Comparison of ENCODE assay signal across 8 cellular contexts in genomic region chr7:138738551-138739335, GRCh38. TPM values are rescaled to one million over a fixed set of nuclear protein-coding genes. Genes with fewer than 3 reads are reported as not detected.
DNase-seq lines count a peak whose midpoint lies in the region; ATAC-seq, FAIRE-seq and TF ChIP-seq lines count a peak whose summit lies in the region.

No MANE protein-coding gene starts in this region.

- H2AFZ ChIP-seq in HCT116 (ENCODE audit: low read depth, low read length, poor library complexity, severe bottlenecking): peak overlapping the region; percentile 91

- H4K20me1 ChIP-seq in HCT116 (ENCODE audit: insufficient read depth): no peaks in the 10 kb centered on the region

- CTCF ChIA-PET in HCT116 (lab: Charles Lee): interaction anchor here (0.6 to 2.1 kb wide), 18 partner anchors 9 to 1133 kb away, joined by 3 to 96 read pairs (median 5); partner anchors contain the start of gene TRIM24

- no peak for FAIRE-seq in pancreas (lab: Jason Lieb, UNC)

- H3K9me3 ChIP-seq in HCT116 (ENCODE audit: control insufficient read depth in 1 of 2, insufficient read depth in 1 of 2, low read depth in 1 of 2, low read length in 2 of 2): no peaks in the 10 kb centered on the region
- H3K9me3 ChIP-seq in pancreas: no peaks in the 10 kb centered on the region
- no peaks in the 10 kb centered on the region for H3K9me3 ChIP-seq in upper lobe of left lung

- no peaks in the 10 kb centered on the region for H3K9me2 ChIP-seq in HCT116 (ENCODE audit: insufficient read depth)

- H3K36me3 ChIP-seq in HCT116 (ENCODE audit: control insufficient read depth in 1 of 2, insufficient read depth in 2 of 2, low read length in 2 of 2): no peaks in the 10 kb centered on the region
- H3K36me3 ChIP-seq in pancreas: no peaks in the 10 kb centered on the region
- H3K36me3 ChIP-seq in upper lobe of left lung: no peaks in the 10 kb centered on the region

- H3K27me3 ChIP-seq in HCT116 (ENCODE audit: insufficient read depth, low read length) (no peaks in the 10 kb centered on the region), pancreas (no peaks in the 10 kb centered on the region), upper lobe of left lung (no peaks in the 10 kb centered on the region)

- WGBS in pancreas, 2 donors: 18 to 19% methylated on average over 14 of the region's 14 CpGs
- 28 to 30% methylated on average over 14 of the region's 14 CpGs for WGBS in upper lobe of left lung, 2 donors

- intact Hi-C loops in HCT116 (cut with micrococcal nuclease): loop anchor here (1.0 to 10.0 kb wide), 6 partner anchors 290 to 1134 kb away; no protein-coding TSS in a partner anchor
- intact Hi-C loops in pancreas (cut with DNase I): loop anchor here in 1 of 3 donors (10.0 kb wide), 1 partner anchor 574 kb away; no protein-coding TSS in a partner anchor

- H3K4me3 ChIP-seq in HCT116 (replicated peaks in 1 of 2; ENCODE audit: low read depth in 1 of 2, low read length in 2 of 2) (no peak overlapping the region), pancreas (no peak overlapping the region), upper lobe of left lung (no peak overlapping the region)

- DNase-seq in GF-D8 (lab: John Stamatoyannopoulos, UW) (peak; percentile 61), HCT116 (ENCODE audit: low read depth, low spot score) (peak; percentile 78), NCI-H1048 (lab: John Stamatoyannopoulos, UW) (peak; percentile 47), SK-MEL-5 (ENCODE audit: low read depth, low spot score) (peak; percentile 95), activated gamma-delta T cell treated with Interleukin-2 at 50 U/mL for 16 hours (peak; percentile 86), globus pallidus (ENCODE audit: low spot score) (peak; percentile 89), pancreas (peak; percentile 66 to 92 (median 84)), upper lobe of left lung (peak in 1 of 2 donors; percentile 78)

- H3K4me1 ChIP-seq in HCT116 (ENCODE audit: control insufficient read depth in 1 of 2, insufficient read depth in 2 of 2, low read length in 2 of 2) (peaks cover 0 to 12% of the 10 kb centered on the region in 2 experiments; a peak in 2 of 4 replicates), pancreas (no peaks in the 10 kb centered on the region), upper lobe of left lung (no peaks in the 10 kb centered on the region)

- TF ChIP-seq EP300 in upper lobe of left lung (IDR thresholded peaks at IDR 0.05): no peak

- BruUV-seq in HCT116 (replicated peaks; lab: Mats Ljungman, UMichigan): no TSS peak

- TF ChIP-seq CTCF in HCT116 (IDR thresholded peaks at IDR 0.05 in 2 of 3, conservative IDR thresholded peaks at IDR 0.05 in 1 of 3; ENCODE audit: borderline replicate concordance in 1 of 3, insufficient read depth in 1 of 3, low read depth in 2 of 3, low read length in 2 of 3): peak; percentile 86 to 98 (median 93)
- TF ChIP-seq CTCF in pancreas (IDR thresholded peaks at IDR 0.05): peak; percentile 66 to 92 (median 82)
- peak; percentile 70 to 86 (median 80) for TF ChIP-seq CTCF in upper lobe of left lung (IDR thresholded peaks at IDR 0.05)

- H3K4me2 ChIP-seq in HCT116 (ENCODE audit: low read length): peak overlapping the region; percentile 27

- TF ChIP-seq POLR2A in HCT116 (IDR thresholded peaks at IDR 0.05; ENCODE audit: borderline replicate concordance, extremely low read depth, insufficient read depth, insufficient read length) (no peak), upper lobe of left lung (IDR thresholded peaks at IDR 0.05) (no peak)

- no peaks in the 10 kb centered on the region for H3K79me2 ChIP-seq in HCT116 (ENCODE audit: insufficient read depth, low read length)

- ATAC-seq in HCT116 (peak; percentile 93), pancreas (peak; percentile 93 to 99 (median 99)), upper lobe of left lung (ENCODE audit: low FRiP score in 2 of 2) (peak; percentile 84 to 88)

- POLR2A ChIA-PET in HCT116 (lab: Charles Lee): interaction anchor here (0.8 to 1.0 kb wide), 2 partner anchors 14 to 577 kb away, joined by 3 read pairs; no protein-coding TSS in a partner anchor

- RAD21 ChIA-PET in HCT116 (lab: Charles Lee; ENCODE audit: low non-redundant PET in 1 of 2, low total read pairs in 2 of 2, uncharacterized antibody in 2 of 2, unreplicated experiment in 2 of 2): interaction anchor here (1.4 to 2.2 kb wide), 2 partner anchors 577 kb away, joined by 7 to 18 read pairs; no protein-coding TSS in a partner anchor

- H3K27ac ChIP-seq in HCT116 (ENCODE audit: low read depth, low read length) (no peak overlapping the region), pancreas (no peak overlapping the region), upper lobe of left lung (no peak overlapping the region)

- peak; percentile 98 for TF ChIP-seq RAD21 in HCT116 (IDR thresholded peaks at IDR 0.05; ENCODE audit: low read depth)

- H3K9ac ChIP-seq in HCT116 (ENCODE audit: low read length): no peak overlapping the region

- in situ Hi-C loops in SK-MEL-5 (cut with HindIII; ENCODE audit: low pct_unique_long_range_greater_than_20kb, low sequenced_read_pairs): no loop called here

TF ChIP-seq in HCT116, 20 proteins besides CTCF, POLR2A, EP300 and RAD21:
- TF ChIP-seq MAX (IDR thresholded peaks at IDR 0.05) (peak; percentile 40; the same call in 1 of the 2 replicates), CBX3 (IDR thresholded peaks at IDR 0.05; ENCODE audit: low read depth) (peak; percentile 29; the same call in 1 of the 2 replicates), JUND (IDR thresholded peaks at IDR 0.05) (no peak), POLR2AphosphoS5 (IDR thresholded peaks at IDR 0.05; ENCODE audit: low read depth, low read length) (no peak), TCF7L2 (IDR thresholded peaks at IDR 0.05; ENCODE audit: borderline replicate concordance, extremely low read depth, insufficient read depth, insufficient read length) (no peak), ZFX (IDR thresholded peaks at IDR 0.05) (no peak), ZBTB33 (IDR thresholded peaks at IDR 0.05; ENCODE audit: extremely low read depth, insufficient replicate concordance, low read length) (no peak), YY1 (IDR thresholded peaks at IDR 0.05; ENCODE audit: extremely low read depth, insufficient replicate concordance, low read depth, low read length) (peak; percentile 17), EGR1 (IDR thresholded peaks at IDR 0.05; ENCODE audit: low read depth) (no peak)

RNA-seq across cellular contexts. Expression of gene SVOPL, which starts 37.6 kb away (rescaled TPM):
- not detected for total RNA-seq in HCT116 (2021; ENCODE audit: unreplicated experiment)
- polyA plus RNA-seq in HCT116 (2012): not detected in 2 replicates
- not detected in 2 replicates for total RNA-seq in SK-MEL-5 (2014; rRNA removed; shearing (Covaris generic))
- not detected in 2 replicates for polyA plus RNA-seq in SK-MEL-5 (2015; cell fraction: cytosol; rRNA removed)
- polyA plus RNA-seq in SK-MEL-5 (2015; cell fraction: nucleus; rRNA removed): 1.1 TPM in 1 of 2 replicates, not detected in the other
- under 1 TPM; 0.09 to 0.91 (median 0.19) TPM for total RNA-seq in pancreas
- under 1 TPM in 1 of 2 donors, not detected in 1; 0.12 TPM for polyA plus RNA-seq in pancreas
- under 1 TPM in 3 of 6 donors, not detected in 3; under 0.01 to 0.63 (median 0.59) TPM for total RNA-seq in upper lobe of left lung

RNA-seq across cellular contexts. Expression of gene TMEM213, which starts 59.1 kb away (rescaled TPM):
- total RNA-seq in HCT116 (2021; ENCODE audit: unreplicated experiment) (not detected), pancreas (under 1 TPM in 3 of 6 donors, not detected in 3; 0.09 to 0.24 (median 0.16) TPM), upper lobe of left lung (1 to 10 TPM in 3 of 6 donors, under 1 TPM in 1, not detected in 2; 0.49 to 6.1 (median 3.6) TPM)
- polyA plus RNA-seq in HCT116 (2012): not detected in 2 replicates
- not detected in 2 replicates for total RNA-seq in SK-MEL-5 (2014; rRNA removed; shearing (Covaris generic))
- not detected in 2 replicates for polyA plus RNA-seq in SK-MEL-5 (2015; cell fraction: cytosol; rRNA removed)
- 0.04 TPM in 1 of 2 replicates, not detected in the other for polyA plus RNA-seq in SK-MEL-5 (2015; cell fraction: nucleus; rRNA removed)
- under 1 TPM; 0.07 to 0.30 TPM for polyA plus RNA-seq in pancreas

RNA-seq across cellular contexts. Expression of gene ATP6V0A4, which starts 59.3 kb away (rescaled TPM):
- total RNA-seq in HCT116 (2021; ENCODE audit: unreplicated experiment) (not detected), pancreas (under 1 TPM in 5 of 6 donors, not detected in 1; 0.09 to 0.56 (median 0.35) TPM), upper lobe of left lung (1 to 10 TPM in 2 of 6 donors, under 1 TPM in 2, not detected in 2; 0.49 to 1.9 (median 1.3) TPM)
- polyA plus RNA-seq in HCT116 (2012): 0.08 and 0.14 TPM in 2 replicates
- 269 and 294 TPM in 2 replicates for total RNA-seq in SK-MEL-5 (2014; rRNA removed; shearing (Covaris generic))
- 89.6 and 106 TPM in 2 replicates for polyA plus RNA-seq in SK-MEL-5 (2015; cell fraction: cytosol; rRNA removed)
- polyA plus RNA-seq in SK-MEL-5 (2015; cell fraction: nucleus; rRNA removed): 22.7 and 32.0 TPM in 2 replicates
- polyA plus RNA-seq in pancreas: under 1 TPM; 0.11 to 0.23 TPM

Comparison
In these comparisons a context has a peak if more than half of its experiments do, and no peak if none do; other contexts are left out.
1. RNA of gene ATP6V0A4, which starts 59.3 kb away (total RNA-seq): 269 to 294 TPM in SK-MEL-5; 0.49 to 1.9 TPM in upper lobe of left lung, 0.09 to 0.56 TPM in pancreas and not detected in HCT116 (single experiment); every median in the first group is over 10 times any median in the second.
2. Peak in every context shown above with its lines, with median percentiles within 50 percentile points of each other: ATAC-seq and CTCF ChIP-seq.